Comparison of ENCODE assay signal across 16 cellular contexts in genomic region chr10:121580276-121581116, GRCh38. TPM values are rescaled to one million over a fixed set of nuclear protein-coding genes. Genes with fewer than 3 reads are reported as not detected.
A peak's percentile ranks its signal among the peaks of the same experiment; 100 is the strongest.
DNase-seq lines count a peak whose midpoint lies in the region; ATAC-seq and TF ChIP-seq lines count a peak whose summit lies in the region.
"Had no signal": no experiment of that assay in that cellular context is flagged by ENCODE, and none has a peak within 500 bp of the region (broad histone marks: within the 10 kb centered on the region; RNA-seq: fewer than 3 reads in every experiment).

No MANE protein-coding gene starts in this region.

- H3K9ac ChIP-seq in ES-I3 (ENCODE audit: low read depth, low read length) = 0 out of 2 replicates have a peak overlapping the region, but pooled peaks have one; percentile 6
- H3K9ac ChIP-seq: KMS-11 had no signal

- no peaks in the 10 kb centered on the region for H3K36me3 ChIP-seq in ES-I3 (ENCODE audit: insufficient read depth, low read length)
- H3K36me3 ChIP-seq in hepatocyte (replicated peaks; ENCODE audit: insufficient read depth, low read depth) = no peaks in the 10 kb centered on the region
- H3K36me3 ChIP-seq: brain microvascular endothelial cell, ovary, vagina had no signal

- DNase-seq in NCI-H69 (lab: John Stamatoyannopoulos, UW) = peak; percentile 63
- no peak for DNase-seq in hepatocyte (ENCODE audit: low spot score)
- DNase-seq in nephron progenitor cell = no peak
- no peak for DNase-seq in activated naive CD8-positive, alpha-beta T cell treated with anti-CD3 and anti-CD28 coated beads, Interleukin-2, amount 50 U/mL, for 24 hours
- no peak for DNase-seq in stimulated activated effector memory CD8-positive, alpha-beta T cell treated with anti-CD3 and anti-CD28 coated beads, Interleukin-12 subunit alpha, Interleukin-12 subunit beta, amount 100 ng/mL, for 72 hours (ENCODE audit: low spot score in 2 of 2)
- DNase-seq in NCI-H446 (lab: John Stamatoyannopoulos, UW) = no peak
- no peak for DNase-seq in T1000 (lab: John Stamatoyannopoulos, UW)
- DNase-seq: activated CD8-positive, alpha-beta T cell treated with anti-CD3 and anti-CD28 coated beads for 36 hours; activated effector memory CD4-positive, alpha-beta T cell treated with anti-CD3 and anti-CD28 coated beads, Interleukin-2, amount 50 U/mL, for 16 hours; brain microvascular endothelial cell; NCI-H2107; ovary had no signal

- peak overlapping the region; percentile 68 for H3K4me2 ChIP-seq in hepatocyte
- H3K4me2 ChIP-seq: KMS-11 had no signal

- H3K27ac ChIP-seq in hepatocyte = peak overlapping the region; percentile 81
- H3K27ac ChIP-seq: brain microvascular endothelial cell, KMS-11, ovary, vagina had no signal

- 34% methylated on average over 22 of the region's 22 CpGs for WGBS in hepatocyte (ENCODE audit: low lambda C conversion rate, missing lambda C conversion rate)

- peaks cover 12% of the 10 kb centered on the region for H3K27me3 Mint-ChIP-seq in nephron progenitor cell (ENCODE audit: low read depth, poor library complexity)
- no peaks in the 10 kb centered on the region for H3K27me3 Mint-ChIP-seq in activated naive CD8-positive, alpha-beta T cell treated with anti-CD3 and anti-CD28 coated beads, Interleukin-2, amount 50 U/mL, for 24 hours
- H3K27me3 Mint-ChIP-seq: activated CD8-positive, alpha-beta T cell treated with anti-CD3 and anti-CD28 coated beads for 36 hours had no signal

- H3K4me3 ChIP-seq in hepatocyte = no peak overlapping the region
- H3K4me3 ChIP-seq: ovary, vagina had no signal

- H3K4me1 ChIP-seq in ES-I3 (ENCODE audit: insufficient read depth, low read length) (peaks cover 47% of the 10 kb centered on the region), hepatocyte (ENCODE audit: insufficient read depth) (peaks cover 39% of the 10 kb centered on the region)

- TF ChIP-seq CTCF in hepatocyte (IDR thresholded peaks at IDR 0.05; ENCODE audit: poor library complexity) (no peak), nephron progenitor cell (IDR thresholded peaks at IDR 0.05) (no peak)

- H3K4me1 Mint-ChIP-seq in nephron progenitor cell = peaks cover 61% of the 10 kb centered on the region
- no peaks in the 10 kb centered on the region for H3K4me1 Mint-ChIP-seq in activated naive CD8-positive, alpha-beta T cell treated with anti-CD3 and anti-CD28 coated beads, Interleukin-2, amount 50 U/mL, for 24 hours
- H3K4me1 Mint-ChIP-seq in stimulated activated effector memory CD8-positive, alpha-beta T cell treated with anti-CD3 and anti-CD28 coated beads, Interleukin-12 subunit alpha, Interleukin-12 subunit beta, amount 100 ng/mL, for 72 hours = peaks cover 6% of the 10 kb centered on the region
- H3K4me1 Mint-ChIP-seq: memory B cell had no signal

- no peaks in the 10 kb centered on the region for H3K9me3 ChIP-seq in ES-I3 (ENCODE audit: control insufficient read depth, insufficient read depth, low read length)
- no peaks in the 10 kb centered on the region for H3K9me3 ChIP-seq in hepatocyte (ENCODE audit: low read depth)
- H3K9me3 ChIP-seq: ovary, vagina had no signal

- H3K9me3 Mint-ChIP-seq in nephron progenitor cell = peaks cover 4% of the 10 kb centered on the region
- H3K9me3 Mint-ChIP-seq in activated naive CD8-positive, alpha-beta T cell treated with anti-CD3 and anti-CD28 coated beads, Interleukin-2, amount 50 U/mL, for 24 hours = no peaks in the 10 kb centered on the region
- no peaks in the 10 kb centered on the region for H3K9me3 Mint-ChIP-seq in stimulated activated effector memory CD8-positive, alpha-beta T cell treated with anti-CD3 and anti-CD28 coated beads, Interleukin-12 subunit alpha, Interleukin-12 subunit beta, amount 100 ng/mL, for 72 hours
- H3K9me3 Mint-ChIP-seq: activated CD8-positive, alpha-beta T cell treated with anti-CD3 and anti-CD28 coated beads for 36 hours; memory B cell had no signal

- no peak for ATAC-seq in activated naive CD8-positive, alpha-beta T cell treated with anti-CD3 and anti-CD28 coated beads, Interleukin-2, amount 50 U/mL, for 24 hours
- ATAC-seq in stimulated activated effector memory CD8-positive, alpha-beta T cell treated with anti-CD3 and anti-CD28 coated beads, Interleukin-12 subunit alpha, Interleukin-12 subunit beta, amount 100 ng/mL, for 72 hours = no peak
- ATAC-seq: activated CD8-positive, alpha-beta T cell treated with anti-CD3 and anti-CD28 coated beads for 36 hours had no signal

- peaks cover 23% of the 10 kb centered on the region for H3K36me3 Mint-ChIP-seq in nephron progenitor cell (ENCODE audit: low read depth)
- no peaks in the 10 kb centered on the region for H3K36me3 Mint-ChIP-seq in activated naive CD8-positive, alpha-beta T cell treated with anti-CD3 and anti-CD28 coated beads, Interleukin-2, amount 50 U/mL, for 24 hours (ENCODE audit: low read depth)
- no peaks in the 10 kb centered on the region for H3K36me3 Mint-ChIP-seq in stimulated activated effector memory CD8-positive, alpha-beta T cell treated with anti-CD3 and anti-CD28 coated beads, Interleukin-12 subunit alpha, Interleukin-12 subunit beta, amount 100 ng/mL, for 72 hours
- H3K36me3 Mint-ChIP-seq: memory B cell had no signal

- no peaks in the 10 kb centered on the region for H3K27me3 ChIP-seq in hepatocyte
- H3K27me3 ChIP-seq: brain microvascular endothelial cell, ovary, vagina had no signal

- no peaks in the 10 kb centered on the region for H3K9me2 ChIP-seq in hepatocyte (replicated peaks; ENCODE audit: insufficient read depth)

- no peak overlapping the region for H2AFZ ChIP-seq in hepatocyte

- H3K79me2 ChIP-seq in hepatocyte = peaks cover 92% of the 10 kb centered on the region

- H4K20me1 ChIP-seq in hepatocyte (ENCODE audit: insufficient read depth, poor library complexity, severe bottlenecking) = peaks cover 72% of the 10 kb centered on the region

- peak overlapping the region; percentile 52 for H3K4me3 Mint-ChIP-seq in nephron progenitor cell
- no peak overlapping the region for H3K4me3 Mint-ChIP-seq in activated naive CD8-positive, alpha-beta T cell treated with anti-CD3 and anti-CD28 coated beads, Interleukin-2, amount 50 U/mL, for 24 hours
- H3K4me3 Mint-ChIP-seq in stimulated activated effector memory CD8-positive, alpha-beta T cell treated with anti-CD3 and anti-CD28 coated beads, Interleukin-12 subunit alpha, Interleukin-12 subunit beta, amount 100 ng/mL, for 72 hours = no peak overlapping the region
- H3K4me3 Mint-ChIP-seq: activated CD8-positive, alpha-beta T cell treated with anti-CD3 and anti-CD28 coated beads for 36 hours; memory B cell had no signal

- H3K27ac Mint-ChIP-seq in nephron progenitor cell = peak overlapping the region; percentile 79
- H3K27ac Mint-ChIP-seq in activated naive CD8-positive, alpha-beta T cell treated with anti-CD3 and anti-CD28 coated beads, Interleukin-2, amount 50 U/mL, for 24 hours = no peak overlapping the region
- no peak overlapping the region for H3K27ac Mint-ChIP-seq in stimulated activated effector memory CD8-positive, alpha-beta T cell treated with anti-CD3 and anti-CD28 coated beads, Interleukin-12 subunit alpha, Interleukin-12 subunit beta, amount 100 ng/mL, for 72 hours
- H3K27ac Mint-ChIP-seq: activated CD8-positive, alpha-beta T cell treated with anti-CD3 and anti-CD28 coated beads for 36 hours; memory B cell had no signal

RNA-seq across cellular contexts. Expression of gene FGFR2, which starts 17.7 kb away (rescaled TPM):
- total RNA-seq in hepatocyte = 72.6 and 90.4 TPM in 2 replicates
- polyA plus RNA-seq in hepatocyte = 41.3 and 50.8 TPM in 2 replicates
- total RNA-seq: activated CD8-positive, alpha-beta T cell treated with anti-CD3 and anti-CD28 coated beads for 36 hours had no signal
